In the genomic region with DNA sequence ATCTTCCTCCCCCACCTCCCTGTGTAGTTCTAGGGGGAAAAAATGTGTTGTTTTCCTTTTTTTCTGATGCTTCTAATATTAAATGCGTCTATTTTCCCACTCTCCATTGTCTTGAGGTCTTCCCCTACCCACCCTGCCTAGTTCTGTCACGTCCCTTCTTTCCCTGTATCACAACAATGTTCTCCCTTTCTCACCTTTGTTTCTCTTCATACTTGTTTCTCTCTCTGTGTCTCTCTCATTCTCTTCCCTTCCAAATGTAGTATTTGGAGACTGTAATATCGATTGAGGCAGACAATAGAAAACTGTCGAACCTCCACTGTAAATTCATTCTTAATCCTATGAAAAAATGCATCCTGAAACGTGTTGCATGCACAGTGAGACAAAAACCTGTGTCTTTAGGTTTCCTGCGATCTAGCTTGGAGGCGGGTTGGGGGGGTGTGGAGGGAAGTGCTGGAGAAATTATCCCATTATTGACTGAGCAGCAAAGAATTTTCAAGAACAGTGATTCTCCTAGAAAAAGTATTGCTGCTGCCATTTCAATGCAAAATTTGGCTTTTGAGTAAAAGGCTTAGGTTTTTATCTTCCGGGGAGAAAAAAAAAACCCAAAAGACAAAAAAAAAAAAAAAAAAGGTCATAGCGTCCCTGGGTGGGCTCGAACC, we compare ENCODE assay signal across 8 cellular contexts. TPM values are rescaled to one million over a fixed set of nuclear protein-coding genes. Genes with fewer than 3 reads are reported as not detected.
A peak's percentile ranks its signal among the peaks of the same experiment; 100 is the strongest.
DNase-seq lines count a peak whose midpoint lies in the region; ATAC-seq and TF ChIP-seq lines count a peak whose summit lies in the region.

No MANE protein-coding gene starts in this region.

- POLR2A ChIA-PET in PC-3 (lab: Charles Lee; ENCODE audit: unreplicated experiment): no interaction called here

- H3K4me1 ChIP-seq in heart right ventricle (peaks cover 9 to 66% (median 54%) of the 10 kb centered on the region in 9 donors), PC-3 (ENCODE audit: insufficient read depth, low read length) (peaks cover 20% of the 10 kb centered on the region), endodermal cell (ENCODE audit: control insufficient read depth, insufficient read depth, low read length) (no peaks in the 10 kb centered on the region)

- 0 out of 2 replicates have a peak, but pooled peaks cover 1% of the 10 kb centered on the region for H4K20me1 ChIP-seq in PC-3 (ENCODE audit: low read length)

- no peak for TF ChIP-seq CTCF in heart right ventricle (IDR thresholded peaks at IDR 0.05)
- TF ChIP-seq CTCF in PC-3 (conservative IDR thresholded peaks at IDR 0.05; ENCODE audit: low read depth, low read length): no peak
- TF ChIP-seq CTCF in endodermal cell (conservative IDR thresholded peaks at IDR 0.05): no peak

- no peaks in the 10 kb centered on the region for H3K9me3 Mint-ChIP-seq in endodermal cell

- H3K9ac ChIP-seq in PC-3 (ENCODE audit: low read length) (peak overlapping the region; percentile 62; the same call in 1 of the 2 replicates), endodermal cell (ENCODE audit: extremely low read depth, low read length, poor library complexity, severe bottlenecking) (peak overlapping the region; percentile 46)

- BruUV-seq in PC-3 (replicated peaks; lab: Mats Ljungman, UMichigan): no TSS peak

- H3K27ac Mint-ChIP-seq in endodermal cell: peak overlapping the region; percentile 98

- H2AFZ ChIP-seq in PC-3 (ENCODE audit: low read length): peak overlapping the region; percentile 56

- CTCF ChIA-PET in PC-3 (lab: Charles Lee): interaction anchor here (0.6 kb wide), 1 partner anchor 16 kb away, joined by 6 read pairs; no protein-coding TSS in a partner anchor

- H3F3A ChIP-seq in PC-3 (ENCODE audit: low read length, unreplicated experiment): no peaks in the 10 kb centered on the region

- WGBS in heart right ventricle, 2 donors: 6 to 7% methylated on average over 10 of the region's 10 CpGs
- 3% methylated on average over 7 to 10 of the region's 10 CpGs for WGBS in endodermal cell (ENCODE audit: insufficient coverage in 1 of 2, insufficient read length in 1 of 2), 2 experiments

- peaks cover 63% of the 10 kb centered on the region for H3K79me2 ChIP-seq in PC-3 (ENCODE audit: low read length)

- H3K4me3 ChIP-seq in heart right ventricle: peak overlapping the region in 9 of 10 donors; percentile 50 to 99 (median 87)
- H3K4me3 ChIP-seq in PC-3 (ENCODE audit: low read length): peak overlapping the region; percentile 94
- H3K4me3 ChIP-seq in endodermal cell (ENCODE audit: low read length): peak overlapping the region; percentile 99

- H3K27me3 ChIP-seq in heart right ventricle (peaks cover 0 to 47% (median 0%) of the 10 kb centered on the region in 7 donors), PC-3 (ENCODE audit: low read length) (no peaks in the 10 kb centered on the region), endodermal cell (ENCODE audit: control insufficient read depth, insufficient read depth, low read length, poor library complexity, severe bottlenecking) (no peaks in the 10 kb centered on the region)

- DNase-seq in heart right ventricle: no peak
- no peak for DNase-seq in left ventricle myocardium superior
- peak; percentile 38 for DNase-seq in PC-3
- DNase-seq in endodermal cell: peak; percentile 63
- DNase-seq in renal cortical epithelial cell (ENCODE audit: low read depth): peak; percentile 33
- DNase-seq in AG08396 (ENCODE audit: low spot score): no peak

- ATAC-seq in heart right ventricle (no peak), left ventricle myocardium superior (no peak), PC-3 (no peak), GM18517 (IDR thresholded peaks at IDR 0.05; ENCODE audit: unreplicated experiment) (no peak), GM21367 (IDR thresholded peaks at IDR 0.05; ENCODE audit: unreplicated experiment) (no peak)

- H3K4me1 Mint-ChIP-seq in endodermal cell: peaks cover 15% of the 10 kb centered on the region

- no peaks in the 10 kb centered on the region for H3K27me3 Mint-ChIP-seq in endodermal cell (ENCODE audit: insufficient read depth)

- H3K27ac ChIP-seq in heart right ventricle (peak overlapping the region in 9 of 10 donors; percentile 92 to 99 (median 96)), PC-3 (ENCODE audit: low read length) (no peak overlapping the region), endodermal cell (ENCODE audit: low read depth, low read length) (no peak overlapping the region)

- H3K4me2 ChIP-seq in PC-3 (ENCODE audit: low read length): peak overlapping the region; percentile 88

- H3K4me3 Mint-ChIP-seq in endodermal cell: peak overlapping the region; percentile 92

- intact Hi-C loops in heart right ventricle (cut with DNase I): loop anchor here in 3 of 10 donors (5.0 to 10.0 kb wide), 2 partner anchors 46 to 104 kb away; a partner anchor contains a TSS
- intact Hi-C loops in left ventricle myocardium superior (cut with micrococcal nuclease): no loop called here
- intact Hi-C loops in PC-3 (cut with micrococcal nuclease): no loop called here

- peaks cover 0 to 28% (median 6%) of the 10 kb centered on the region in 9 donors for H3K36me3 ChIP-seq in heart right ventricle
- H3K36me3 ChIP-seq in PC-3 (ENCODE audit: low read depth, low read length): peaks cover 13% of the 10 kb centered on the region
- peaks cover 16% of the 10 kb centered on the region for H3K36me3 ChIP-seq in endodermal cell (ENCODE audit: control insufficient read depth, insufficient read depth, low read length)

- peaks cover 18% of the 10 kb centered on the region for H3K36me3 Mint-ChIP-seq in endodermal cell (ENCODE audit: low read depth)

- H3K9me2 ChIP-seq in PC-3 (replicated peaks; ENCODE audit: low read length): no peaks in the 10 kb centered on the region

- H3K9me3 ChIP-seq in heart right ventricle: no peaks in the 10 kb centered on the region
- H3K9me3 ChIP-seq in PC-3 (ENCODE audit: low read length): no peaks in the 10 kb centered on the region
- no peaks in the 10 kb centered on the region for H3K9me3 ChIP-seq in endodermal cell (ENCODE audit: control insufficient read depth, low read length)

RNA-seq across cellular contexts. Expression of a gene that starts 1.3 kb away (rescaled TPM):
- total RNA-seq in heart right ventricle: 100 to 1,000 TPM; 148 to 220 (median 162) TPM
- 100 to 1,000 TPM; 359 to 379 TPM for polyA plus RNA-seq in heart right ventricle
- total RNA-seq in left ventricle myocardium superior: 167 TPM
- 366 and 441 TPM in 2 replicates for total RNA-seq in PC-3 (2014; rRNA removed)
- 100 to 1,000 TPM; 192 to 244 TPM for total RNA-seq in endodermal cell
- polyA plus RNA-seq in endodermal cell (2013, experiment 1 of 2): 230 TPM
- 230 TPM for polyA plus RNA-seq in endodermal cell (2013, experiment 2 of 2)
- total RNA-seq in renal cortical epithelial cell: 129 and 436 TPM in 2 replicates

RNA-seq across cellular contexts. Expression of a gene that starts 3.1 kb away (rescaled TPM):
- total RNA-seq in heart right ventricle: 10 to 100 TPM; 15.8 to 30.0 (median 22.8) TPM
- polyA plus RNA-seq in heart right ventricle: 10 to 100 TPM; 23.8 to 51.6 TPM
- 23.8 TPM for total RNA-seq in left ventricle myocardium superior
- total RNA-seq in PC-3 (2014; rRNA removed): 14.1 and 15.8 TPM in 2 replicates
- 100 to 1,000 TPM; 101 to 106 TPM for total RNA-seq in endodermal cell
- 83.8 TPM for polyA plus RNA-seq in endodermal cell (2013, experiment 1 of 2)
- polyA plus RNA-seq in endodermal cell (2013, experiment 2 of 2): 72.3 TPM
- total RNA-seq in renal cortical epithelial cell: 1.7 and 8.6 TPM in 2 replicates

RNA-seq across cellular contexts. Expression of a gene that starts 21.1 kb away (rescaled TPM):
- total RNA-seq in heart right ventricle (10 to 100 TPM; 58.1 to 84.1 (median 69.4) TPM), left ventricle myocardium superior (87.9 TPM), PC-3 (2014; rRNA removed) (13.7 and 14.1 TPM in 2 replicates), endodermal cell (10 to 100 TPM in 1 of 2 donors, 1 to 10 TPM in 1; 8.9 to 11.2 TPM), renal cortical epithelial cell (2.0 and 2.4 TPM in 2 replicates)
- polyA plus RNA-seq in heart right ventricle: 10 to 100 TPM; 50.5 to 83.6 TPM
- polyA plus RNA-seq in endodermal cell (2013, experiment 1 of 2): 5.7 TPM
- 6.3 TPM for polyA plus RNA-seq in endodermal cell (2013, experiment 2 of 2)

RNA-seq across cellular contexts. Expression of a gene that starts 46.2 kb away (rescaled TPM):
- total RNA-seq in heart right ventricle: 100 to 1,000 TPM in 1 of 10 donors, 10 to 100 TPM in 9; 56.3 to 100 (median 67.5) TPM
- 100 to 1,000 TPM in 1 of 2 donors, 10 to 100 TPM in 1; 17.3 to 104 TPM for polyA plus RNA-seq in heart right ventricle
- 88.0 TPM for total RNA-seq in left ventricle myocardium superior
- total RNA-seq in PC-3 (2014; rRNA removed): 24.7 and 28.7 TPM in 2 replicates
- total RNA-seq in endodermal cell: 100 to 1,000 TPM; 112 to 127 TPM
- polyA plus RNA-seq in endodermal cell (2013, experiment 1 of 2): 54.4 TPM
- polyA plus RNA-seq in endodermal cell (2013, experiment 2 of 2): 49.1 TPM
- 23.4 and 47.7 TPM in 2 replicates for total RNA-seq in renal cortical epithelial cell

RNA-seq across cellular contexts. Expression of a gene that starts 48.1 kb away (rescaled TPM):
- 10 to 100 TPM; 37.9 to 51.9 (median 47.5) TPM for total RNA-seq in heart right ventricle
- 10 to 100 TPM; 15.3 to 20.3 TPM for polyA plus RNA-seq in heart right ventricle
- 42.3 TPM for total RNA-seq in left ventricle myocardium superior
- total RNA-seq in PC-3 (2014; rRNA removed): 25.5 and 43.7 TPM in 2 replicates
- 10 to 100 TPM; 74.3 to 91.6 TPM for total RNA-seq in endodermal cell
- 63.1 TPM for polyA plus RNA-seq in endodermal cell (2013, experiment 1 of 2)
- 63.1 TPM for polyA plus RNA-seq in endodermal cell (2013, experiment 2 of 2)
- 51.6 and 74.6 TPM in 2 replicates for total RNA-seq in renal cortical epithelial cell

Comparison
In these comparisons a context has a peak if more than half of its experiments do, and no peak if none do; other contexts are left out.
1. DNase-seq: peak in PC-3 (single experiment), endodermal cell (single experiment) and renal cortical epithelial cell (single experiment); none in heart right ventricle (0 of 2), left ventricle myocardium superior (single experiment) and AG08396 (single experiment).
2. H3K27ac ChIP-seq: peak in heart right ventricle (9 of 10); none in PC-3 (single experiment) and endodermal cell (single experiment).
3. Peak in every context shown above with its lines, with median percentiles within 50 percentile points of each other: H3K4me3 ChIP-seq.